ENCODE assay signal across 23 cellular contexts in genomic region chr18:67192535-67192934, GRCh38.
DNase-seq lines count a peak whose midpoint lies in the region; ATAC-seq, FAIRE-seq and TF ChIP-seq lines count a peak whose summit lies in the region.
"Had no signal": no experiment of that assay in that cellular context is flagged by ENCODE, and none has a peak within 500 bp of the region (broad histone marks: within the 10 kb centered on the region; RNA-seq: fewer than 3 reads in every experiment).

No MANE protein-coding gene starts in this region.

- H3K9ac ChIP-seq in PC-3 (ENCODE audit: low read length) (no peak overlapping the region), HepG2 (ENCODE audit: insufficient read depth, low read depth, low read length) (no peak overlapping the region), neural progenitor cell (no peak overlapping the region)

- H3K4me3 Mint-ChIP-seq in neural progenitor cell: no peak overlapping the region
- no peak overlapping the region for H3K4me3 Mint-ChIP-seq in naive thymus-derived CD4-positive, alpha-beta T cell
- H3K4me3 Mint-ChIP-seq: CD4-positive, alpha-beta memory T cell; HFFc6 had no signal

- no peak for TF ChIP-seq EP300 in HepG2 (IDR thresholded peaks at IDR 0.05; ENCODE audit: low read depth in 2 of 2, low read length in 2 of 2)
- TF ChIP-seq EP300 in HepG2 (CRISPR knock-in tag; IDR thresholded peaks at IDR 0.05; ENCODE audit: borderline replicate concordance): no peak

- H3K27me3 ChIP-seq in PC-3 (ENCODE audit: low read length): no peaks in the 10 kb centered on the region
- no peaks in the 10 kb centered on the region for H3K27me3 ChIP-seq in HepG2 (ENCODE audit: control insufficient read depth in 1 of 2, insufficient read depth in 2 of 2, low read length in 2 of 2)
- no peaks in the 10 kb centered on the region for H3K27me3 ChIP-seq in neural progenitor cell
- H3K27me3 ChIP-seq in naive thymus-derived CD4-positive, alpha-beta T cell (ENCODE audit: control insufficient read depth in 2 of 2, insufficient read depth in 2 of 2, low read length in 2 of 2): no peaks in the 10 kb centered on the region

- H2AFZ ChIP-seq in PC-3 (ENCODE audit: low read length) (peak overlapping the region; percentile 37; the same call in 1 of the 2 replicates), HepG2 (ENCODE audit: low read length) (no peak overlapping the region), neural progenitor cell (replicated peaks) (peak overlapping the region; percentile 6)

- no peak overlapping the region for H3K4me2 ChIP-seq in PC-3 (ENCODE audit: low read length)
- no peak overlapping the region for H3K4me2 ChIP-seq in HepG2 (ENCODE audit: low read depth, low read length)
- H3K4me2 ChIP-seq in neural progenitor cell: no peak overlapping the region

- H3F3A ChIP-seq in PC-3 (ENCODE audit: low read length, unreplicated experiment): no peaks in the 10 kb centered on the region
- no peaks in the 10 kb centered on the region for H3F3A ChIP-seq in neural progenitor cell (ENCODE audit: low read depth)

- H3K27me3 Mint-ChIP-seq in neural progenitor cell (ENCODE audit: insufficient read depth, low read depth): no peaks in the 10 kb centered on the region
- peaks cover 0 to 9% (median 0%) of the 10 kb centered on the region in 5 donors for H3K27me3 Mint-ChIP-seq in naive thymus-derived CD4-positive, alpha-beta T cell

- peak; percentile 3 for DNase-seq in NCI-H446 treated with DMSO at 0.1 percent for 48 hours (lab: John Stamatoyannopoulos, UW)
- DNase-seq in NCI-H446 (lab: John Stamatoyannopoulos, UW): no peak
- DNase-seq in PC-3: no peak
- no peak for DNase-seq in HepG2 (ENCODE audit: low spot score)
- DNase-seq in neural progenitor cell (ENCODE audit: low spot score): no peak
- DNase-seq in NCI-H2029 treated with DMSO at 0.1 percent for 48 hours (lab: John Stamatoyannopoulos, UW): no peak
- DNase-seq in naive thymus-derived CD4-positive, alpha-beta T cell: no peak
- DNase-seq: ACHN; C1 segment of cervical spinal cord; Calu3; CD4-positive, alpha-beta memory T cell; COR-L47; DMS53; DMS79 treated with DMSO at 0.1 percent for 48 hours; GF-D8; GOT3; HFFc6 had no signal

- CTCF ChIA-PET in PC-3 (lab: Charles Lee) (interaction anchor here (0.6 kb wide), 1 partner anchor 88 kb away, joined by 3 read pairs; no protein-coding TSS in a partner anchor), HepG2 (lab: Yijun Ruan, JAX; ENCODE audit: low intra/inter-chr PET ratio, low total read pairs) (no interaction called here)
- CTCF ChIA-PET in naive thymus-derived CD4-positive, alpha-beta T cell (lab: Charles Lee): no interaction called here

- in situ Hi-C loops in HepG2 (cut with HindIII; ENCODE audit: extremely low pct_ligation_motif_present, low pct_unique_long_range_greater_than_20kb): loop anchor here (5.0 to 25.0 kb wide), 2 partner anchors 85 to 630 kb away; no protein-coding TSS in a partner anchor

- no peak for TF ChIP-seq RAD21 in HepG2 (CRISPR knock-in tag; IDR thresholded peaks at IDR 0.05)

- H4K20me1 ChIP-seq in PC-3 (ENCODE audit: low read length) (no peaks in the 10 kb centered on the region), HepG2 (ENCODE audit: insufficient read depth, low read length) (no peaks in the 10 kb centered on the region), neural progenitor cell (ENCODE audit: low read depth) (no peaks in the 10 kb centered on the region)

- TF ChIP-seq POLR2A in HepG2 (IDR thresholded peaks at IDR 0.05; ENCODE audit: insufficient read depth in 1 of 2, low read depth in 2 of 2, low read length in 2 of 2): no peak

- no peaks in the 10 kb centered on the region for H3K4me1 Mint-ChIP-seq in neural progenitor cell
- H3K4me1 Mint-ChIP-seq in naive thymus-derived CD4-positive, alpha-beta T cell: peaks cover 0 to 4% (median 0%) of the 10 kb centered on the region in 7 donors

- no peak overlapping the region for H3K27ac Mint-ChIP-seq in neural progenitor cell
- no peak overlapping the region for H3K27ac Mint-ChIP-seq in naive thymus-derived CD4-positive, alpha-beta T cell
- H3K27ac Mint-ChIP-seq: CD4-positive, alpha-beta memory T cell; HFFc6 had no signal

- H3K4me1 ChIP-seq in PC-3 (ENCODE audit: insufficient read depth, low read length) (no peaks in the 10 kb centered on the region), HepG2 (ENCODE audit: insufficient read depth, low read length) (no peaks in the 10 kb centered on the region), neural progenitor cell (peaks cover 4% of the 10 kb centered on the region)
- no peaks in the 10 kb centered on the region for H3K4me1 ChIP-seq in naive thymus-derived CD4-positive, alpha-beta T cell (ENCODE audit: control insufficient read depth in 2 of 2, insufficient read depth in 2 of 2, low read length in 2 of 2)
- H3K4me1 ChIP-seq: HAP-1 had no signal

- intact Hi-C loops in PC-3 (cut with micrococcal nuclease) (loop anchor here (10.0 kb wide), 2 partner anchors 318 to 628 kb away; no protein-coding TSS in a partner anchor), HepG2 (cut with micrococcal nuclease; ENCODE audit: unreplicated experiment) (no loop called here)
- intact Hi-C loops in naive thymus-derived CD4-positive, alpha-beta T cell (cut with micrococcal nuclease): no loop called here

- H3K9me3 ChIP-seq in PC-3 (ENCODE audit: low read length): no peaks in the 10 kb centered on the region
- H3K9me3 ChIP-seq in HepG2 (ENCODE audit: low read length): no peaks in the 10 kb centered on the region
- H3K9me3 ChIP-seq in neural progenitor cell (ENCODE audit: low read depth): no peaks in the 10 kb centered on the region
- no peaks in the 10 kb centered on the region for H3K9me3 ChIP-seq in naive thymus-derived CD4-positive, alpha-beta T cell (ENCODE audit: control insufficient read depth in 2 of 3, low read length in 3 of 3)
- H3K9me3 ChIP-seq: HAP-1 had no signal

- H3K9me2 ChIP-seq in PC-3 (replicated peaks; ENCODE audit: low read length): no peaks in the 10 kb centered on the region

- H3K36me3 ChIP-seq in PC-3 (ENCODE audit: low read depth, low read length): no peaks in the 10 kb centered on the region
- H3K36me3 ChIP-seq in HepG2 (replicated peaks in 1 of 2; ENCODE audit: control insufficient read depth in 1 of 2, insufficient read depth in 2 of 2, low read length in 2 of 2): no peaks in the 10 kb centered on the region
- H3K36me3 ChIP-seq in neural progenitor cell: no peaks in the 10 kb centered on the region
- H3K36me3 ChIP-seq in naive thymus-derived CD4-positive, alpha-beta T cell (ENCODE audit: control insufficient read depth in 2 of 3, insufficient read depth in 3 of 3, low read length in 3 of 3): no peaks in the 10 kb centered on the region
- H3K36me3 ChIP-seq: HAP-1 had no signal

- H3K36me3 Mint-ChIP-seq in neural progenitor cell: no peaks in the 10 kb centered on the region
- H3K36me3 Mint-ChIP-seq in naive thymus-derived CD4-positive, alpha-beta T cell: no peaks in the 10 kb centered on the region
- H3K36me3 Mint-ChIP-seq: CD4-positive, alpha-beta memory T cell had no signal

- H3K79me2 ChIP-seq in PC-3 (ENCODE audit: low read length): no peaks in the 10 kb centered on the region
- no peaks in the 10 kb centered on the region for H3K79me2 ChIP-seq in HepG2 (ENCODE audit: insufficient read depth, low read length)
- H3K79me2 ChIP-seq in neural progenitor cell (ENCODE audit: low read depth): no peaks in the 10 kb centered on the region

- H3K9me3 Mint-ChIP-seq in neural progenitor cell: no peaks in the 10 kb centered on the region
- H3K9me3 Mint-ChIP-seq in naive thymus-derived CD4-positive, alpha-beta T cell: peaks cover 0 to 1% (median 0%) of the 10 kb centered on the region in 11 donors
- H3K9me3 Mint-ChIP-seq: HFFc6 had no signal

- WGBS in HepG2 (ENCODE audit: low lambda C conversion rate): 15% methylated on average over 5 of the region's 5 CpGs

- TF ChIP-seq CTCF in PC-3 (conservative IDR thresholded peaks at IDR 0.05; ENCODE audit: low read depth, low read length) (no peak), HepG2 (CRISPR knock-in tag; IDR thresholded peaks at IDR 0.05) (no peak), neural progenitor cell (IDR thresholded peaks at IDR 0.05) (no peak)

- FAIRE-seq in HepG2 (lab: Jason Lieb, UNC): no peak
- FAIRE-seq: GM12891, GM18507, H54 had no signal

- no peak overlapping the region for H3K27ac ChIP-seq in PC-3 (ENCODE audit: low read length)
- H3K27ac ChIP-seq in HepG2 (ENCODE audit: extremely low read length, insufficient read depth, low read length): no peak overlapping the region
- no peak overlapping the region for H3K27ac ChIP-seq in neural progenitor cell
- H3K27ac ChIP-seq in naive thymus-derived CD4-positive, alpha-beta T cell (ENCODE audit: low read depth, low read length): no peak overlapping the region
- H3K27ac ChIP-seq: 22Rv1 had no signal

- BruUV-seq in PC-3 (replicated peaks; lab: Mats Ljungman, UMichigan) (no TSS peak), HepG2 (replicated peaks; lab: Mats Ljungman, UMichigan) (no TSS peak)

- H3K4me3 ChIP-seq in PC-3 (ENCODE audit: low read length) (no peak overlapping the region), HepG2 (replicated peaks in 1 of 3; ENCODE audit: insufficient read depth in 1 of 3, low read depth in 2 of 3, low read length in 3 of 3) (no peak overlapping the region), neural progenitor cell (no peak overlapping the region)
- H3K4me3 ChIP-seq in naive thymus-derived CD4-positive, alpha-beta T cell (ENCODE audit: low read length): no peak overlapping the region
- H3K4me3 ChIP-seq: HAP-1 had no signal

- POLR2A ChIA-PET in PC-3 (lab: Charles Lee; ENCODE audit: unreplicated experiment) (no interaction called here), HepG2 (lab: Yijun Ruan, JAX) (no interaction called here)
- POLR2A ChIA-PET in naive thymus-derived CD4-positive, alpha-beta T cell (lab: Charles Lee): no interaction called here

- ATAC-seq in PC-3 (no peak), HepG2 (no peak), HG02571 (IDR thresholded peaks at IDR 0.05; ENCODE audit: unreplicated experiment) (no peak)
- no peak for ATAC-seq in naive thymus-derived CD4-positive, alpha-beta T cell

TF ChIP-seq in HepG2, 621 proteins besides CTCF, POLR2A, EP300 and RAD21:
- TF ChIP-seq TAF15 (IDR thresholded peaks at IDR 0.05; ENCODE audit: low read depth, low read length, poor library complexity, severe bottlenecking) (no peak), HNF4A (CRISPR knock-in tag; IDR thresholded peaks at IDR 0.05) (peak; percentile 34; the same call in 1 of the 2 replicates)
